Comparison of ENCODE assay signal across 9 cellular contexts in genomic region chr14:52551205-52551604, GRCh38. TPM values are rescaled to one million over a fixed set of nuclear protein-coding genes. Genes with fewer than 3 reads are reported as not detected.
DNase-seq lines count a peak whose midpoint lies in the region; ATAC-seq and TF ChIP-seq lines count a peak whose summit lies in the region.
"Had no signal": no experiment of that assay in that cellular context is flagged by ENCODE, and none has a peak within 500 bp of the region (broad histone marks: within the 10 kb centered on the region; RNA-seq: fewer than 3 reads in every experiment).

No MANE protein-coding gene starts in this region.

- TF ChIP-seq CTCF in cardiac muscle cell (IDR thresholded peaks at IDR 0.05; ENCODE audit: low read depth, low read length) (no peak), ascending aorta (IDR thresholded peaks at IDR 0.05) (no peak), upper lobe of left lung (IDR thresholded peaks at IDR 0.05) (no peak), GM10248 (IDR thresholded peaks at IDR 0.05; ENCODE audit: control extremely low read depth, extremely low read depth, low read depth, missing control alignments) (no peak)

- no peak overlapping the region for H4K8ac ChIP-seq in mesenchymal stem cell (ENCODE audit: low read length)

- H3K4ac ChIP-seq in mesenchymal stem cell (ENCODE audit: low read depth in 1 of 2, low read length in 2 of 2), result no peak overlapping the region

- H3K4me3 ChIP-seq in cardiac muscle cell (peak overlapping the region; percentile 51), ascending aorta (peak overlapping the region; percentile 82 to 93), mesenchymal stem cell (ENCODE audit: insufficient read depth in 1 of 2, low read depth in 1 of 2, low read length in 2 of 2) (peak overlapping the region in 1 of 2 experiments; percentile 94), upper lobe of left lung (peak overlapping the region in 3 of 4 donors; percentile 81 to 88 (median 85))

- H2BK15ac ChIP-seq in mesenchymal stem cell (ENCODE audit: low read depth, poor library complexity, severe bottlenecking), result no peak overlapping the region

- no peak overlapping the region for H2BK12ac ChIP-seq in mesenchymal stem cell (ENCODE audit: low read length in 2 of 2)

- ATAC-seq in left cardiac atrium (no peak), upper lobe of left lung (ENCODE audit: low FRiP score in 2 of 2) (no peak)

- peak overlapping the region; percentile 87 for H3K9ac ChIP-seq in mesenchymal stem cell (ENCODE audit: low read length)

- no peak overlapping the region for H3K14ac ChIP-seq in mesenchymal stem cell (ENCODE audit: low read length in 2 of 2)

- H3K23ac ChIP-seq in mesenchymal stem cell (ENCODE audit: low read length in 2 of 2), result no peak overlapping the region

- no peak overlapping the region for H4K91ac ChIP-seq in mesenchymal stem cell (ENCODE audit: low read length)

- H3K4me2 ChIP-seq in mesenchymal stem cell (ENCODE audit: low read length, poor library complexity, severe bottlenecking), result peak overlapping the region; percentile 5

- no peak for DNase-seq in cardiac muscle cell (ENCODE audit: low read depth in 1 of 2, low spot score in 1 of 2)
- no peak for DNase-seq in left cardiac atrium
- no peak for DNase-seq in ascending aorta (ENCODE audit: low spot score in 2 of 2)
- DNase-seq in mesenchymal stem cell, result no peak
- DNase-seq in upper lobe of left lung, result no peak
- DNase-seq in activated CD4-positive, CD25-positive, alpha-beta regulatory T cell (lab: John Stamatoyannopoulos, UW), result no peak
- no peak for DNase-seq in GM10248 (ENCODE audit: extremely low spot score)
- no peak for DNase-seq in T-helper 9 cell
- DNase-seq: DMS79 had no signal

- no peak overlapping the region for H2BK5ac ChIP-seq in mesenchymal stem cell (ENCODE audit: low read depth, low read length, poor library complexity, severe bottlenecking)

- H2BK120ac ChIP-seq in mesenchymal stem cell (ENCODE audit: low read depth, low read length), result no peak overlapping the region

- H3K27ac ChIP-seq in cardiac muscle cell, result peak overlapping the region; percentile 94
- H3K27ac ChIP-seq in ascending aorta, result peak overlapping the region; percentile 80 to 93
- H3K27ac ChIP-seq in mesenchymal stem cell (ENCODE audit: low read length, poor library complexity, severe bottlenecking), result no peak overlapping the region
- peak overlapping the region in 2 of 4 donors; percentile 85 to 95 for H3K27ac ChIP-seq in upper lobe of left lung

- CTCF ChIA-PET in GM10248 (lab: Yijun Ruan, JAX), result interaction anchor here (0.7 to 1.9 kb wide), 4 partner anchors 8 to 13 kb away, joined by 3 to 8 read pairs (median 4); no protein-coding TSS in a partner anchor

- peaks cover 13% of the 10 kb centered on the region for H3K79me1 ChIP-seq in mesenchymal stem cell (replicated peaks; ENCODE audit: low read length, poor library complexity, severe bottlenecking)

- intact Hi-C loops in left cardiac atrium (cut with DNase I) (loop anchor here in 1 of 2 donors (5.0 kb wide), 1 partner anchor 146 kb away; the partner anchor contains the start of gene ERO1A), ascending aorta (cut with DNase I) (loop anchor here (5.0 to 10.0 kb wide), 5 partner anchors 401 to 1844 kb away; partner anchors contain the start of genes BMP4, CDKN3 and FERMT2)

- 72% methylated on average over 6 of the region's 6 CpGs for WGBS in mesenchymal stem cell
- 39 to 52% methylated on average over 6 of the region's 6 CpGs for WGBS in upper lobe of left lung, 2 donors

- no peak for TF ChIP-seq EP300 in upper lobe of left lung (IDR thresholded peaks at IDR 0.05)

- H3K9me3 ChIP-seq in cardiac muscle cell (ENCODE audit: low read depth), result no peaks in the 10 kb centered on the region
- no peaks in the 10 kb centered on the region for H3K9me3 ChIP-seq in ascending aorta
- H3K9me3 ChIP-seq in mesenchymal stem cell (ENCODE audit: control insufficient read depth, low read length), result no peaks in the 10 kb centered on the region
- no peaks in the 10 kb centered on the region for H3K9me3 ChIP-seq in upper lobe of left lung

- POLR2A ChIA-PET in GM10248 (lab: Yijun Ruan, JAX), result interaction anchor here (0.7 kb wide), 1 partner anchor 104 kb away, joined by 3 read pairs; no protein-coding TSS in a partner anchor

- H3K4me1 ChIP-seq in cardiac muscle cell (ENCODE audit: low read depth) (no peaks in the 10 kb centered on the region), ascending aorta (peaks cover 0 to 16% of the 10 kb centered on the region in 2 donors), mesenchymal stem cell (ENCODE audit: control insufficient read depth, insufficient read depth, low read depth, low read length) (peaks cover 4% of the 10 kb centered on the region), upper lobe of left lung (peaks cover 16 to 27% (median 21%) of the 10 kb centered on the region in 4 donors)

- no peak for TF ChIP-seq POLR2A in upper lobe of left lung (IDR thresholded peaks at IDR 0.05)

- no peak overlapping the region for H3K18ac ChIP-seq in mesenchymal stem cell (ENCODE audit: low read depth in 1 of 2, low read length in 2 of 2)

- no peaks in the 10 kb centered on the region for H3K36me3 ChIP-seq in cardiac muscle cell
- no peaks in the 10 kb centered on the region for H3K36me3 ChIP-seq in ascending aorta
- no peaks in the 10 kb centered on the region for H3K36me3 ChIP-seq in mesenchymal stem cell (ENCODE audit: control insufficient read depth in 1 of 2, insufficient read depth in 2 of 2, low read depth in 1 of 2, low read length in 2 of 2)
- H3K36me3 ChIP-seq in upper lobe of left lung, result no peaks in the 10 kb centered on the region

- H2AFZ ChIP-seq in mesenchymal stem cell (ENCODE audit: low read depth, low read length), result no peak overlapping the region

- no peak overlapping the region for H2AK5ac ChIP-seq in mesenchymal stem cell (ENCODE audit: low read length, severe bottlenecking)

- H3K27me3 ChIP-seq in cardiac muscle cell (no peaks in the 10 kb centered on the region), ascending aorta (no peaks in the 10 kb centered on the region), mesenchymal stem cell (ENCODE audit: control insufficient read depth in 1 of 2, insufficient read depth in 1 of 2, low read length in 2 of 2) (no peaks in the 10 kb centered on the region), upper lobe of left lung (no peaks in the 10 kb centered on the region)

RNA-seq across cellular contexts. Expression of gene TXNDC16, which starts 1.1 kb away (rescaled TPM):
- total RNA-seq in cardiac muscle cell (4.7 and 7.8 TPM in 2 replicates), left cardiac atrium (1 to 10 TPM; 4.6 to 6.2 TPM), ascending aorta (1.8 TPM), upper lobe of left lung (10 to 100 TPM in 2 of 6 donors, 1 to 10 TPM in 4; 4.2 to 13.3 (median 8.0) TPM)
- 6.9 and 10.7 TPM in 2 replicates for polyA plus RNA-seq in cardiac muscle cell
- 4.0 TPM for polyA plus RNA-seq in mesenchymal stem cell (2013, experiment 1 of 2)
- 4.1 TPM for polyA plus RNA-seq in mesenchymal stem cell (2013, experiment 2 of 2)

RNA-seq across cellular contexts. Expression of gene GPR137C, which starts 1.4 kb away (rescaled TPM):
- total RNA-seq in cardiac muscle cell, result 1.4 and 1.7 TPM in 2 replicates
- polyA plus RNA-seq in cardiac muscle cell, result 1.1 and 2.7 TPM in 2 replicates
- under 1 TPM; 0.52 to 0.74 TPM for total RNA-seq in left cardiac atrium
- not detected for total RNA-seq in ascending aorta
- polyA plus RNA-seq in mesenchymal stem cell (2013, experiment 1 of 2), result 0.35 TPM
- 0.45 TPM for polyA plus RNA-seq in mesenchymal stem cell (2013, experiment 2 of 2)
- 1 to 10 TPM in 1 of 6 donors, under 1 TPM in 3, not detected in 2; 0.43 to 1.0 (median 0.63) TPM for total RNA-seq in upper lobe of left lung
